Comparison of ENCODE assay signal across 1 cellular context in the genomic region with DNA sequence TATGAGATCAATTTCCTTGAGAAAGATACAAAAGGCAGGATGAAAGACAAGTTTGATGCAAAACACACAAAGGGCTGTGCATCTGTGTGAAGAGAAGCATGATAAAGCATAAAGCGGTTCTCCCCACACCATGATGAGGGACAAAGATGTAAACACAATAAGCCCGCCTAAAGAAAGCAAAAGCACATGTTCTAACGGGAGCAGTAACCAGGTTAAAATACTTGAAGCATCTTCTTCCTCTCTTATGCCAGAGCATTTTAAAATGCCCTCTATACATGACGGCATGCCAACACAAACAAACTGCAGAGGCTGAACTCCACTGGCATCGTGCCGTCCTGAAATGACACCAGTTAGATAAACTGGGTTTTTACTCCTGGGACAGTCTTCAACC.
A peak's percentile ranks its signal among the peaks of the same experiment; 100 is the strongest.
TF ChIP-seq lines count a peak whose summit lies in the region.

No MANE protein-coding gene starts in this region.

TF ChIP-seq in HEK293, 187 proteins besides CTCF, POLR2A, EP300 and RAD21 (continued from another document):
- TF ChIP-seq ZSCAN30 (tag by site-specific recombination; IDR thresholded peaks at IDR 0.05) (peak; percentile 53; the same call in 1 of the 2 replicates), ZNF670 (tag by site-specific recombination; IDR thresholded peaks at IDR 0.05; ENCODE audit: low read depth) (no peak), KLF16 (tag by site-specific recombination; IDR thresholded peaks at IDR 0.05) (no peak), ZNF585B (tag by site-specific recombination; IDR thresholded peaks at IDR 0.05) (no peak), ZNF843 (tag by site-specific recombination; IDR thresholded peaks at IDR 0.05) (peak; percentile 31; the same call in 1 of the 2 replicates), ZNF274 (IDR thresholded peaks at IDR 0.05; ENCODE audit: low read length) (no peak), ZNF274 (tag by site-specific recombination; IDR thresholded peaks at IDR 0.05; ENCODE audit: borderline replicate concordance) (no peak), PRDM6 (tag by site-specific recombination; IDR thresholded peaks at IDR 0.05) (peak; percentile 67), ZNF155 (tag by site-specific recombination; IDR thresholded peaks at IDR 0.05) (no peak), ZNF292 (tag by site-specific recombination; IDR thresholded peaks at IDR 0.05; ENCODE audit: borderline replicate concordance, low read depth) (no peak), ZFP3 (tag by site-specific recombination; IDR thresholded peaks at IDR 0.05; ENCODE audit: low read depth) (no peak), FEZF1 (tag by site-specific recombination; IDR thresholded peaks at IDR 0.05) (peak; percentile 74), ZNF19 (tag by site-specific recombination; IDR thresholded peaks at IDR 0.05; ENCODE audit: low read depth) (no peak), ZNF624 (tag by site-specific recombination; IDR thresholded peaks at IDR 0.05) (no peak), YY2 (tag by site-specific recombination; IDR thresholded peaks at IDR 0.05) (no peak), ZNF433 (tag by site-specific recombination; IDR thresholded peaks at IDR 0.05; ENCODE audit: low read depth) (no peak), HIC1 (tag by site-specific recombination; IDR thresholded peaks at IDR 0.05) (no peak), PRDM1 (tag by site-specific recombination; IDR thresholded peaks at IDR 0.05) (no peak), ZNF639 (tag by site-specific recombination; IDR thresholded peaks at IDR 0.05) (no peak), TRIM28 (IDR thresholded peaks at IDR 0.05; ENCODE audit: borderline replicate concordance, low read length) (no peak), ZNF600 (tag by site-specific recombination; IDR thresholded peaks at IDR 0.05) (peak; percentile 76), ZNF221 (tag by site-specific recombination; IDR thresholded peaks at IDR 0.05; ENCODE audit: borderline replicate concordance) (no peak)
- TF ChIP-seq, protein P1, sequence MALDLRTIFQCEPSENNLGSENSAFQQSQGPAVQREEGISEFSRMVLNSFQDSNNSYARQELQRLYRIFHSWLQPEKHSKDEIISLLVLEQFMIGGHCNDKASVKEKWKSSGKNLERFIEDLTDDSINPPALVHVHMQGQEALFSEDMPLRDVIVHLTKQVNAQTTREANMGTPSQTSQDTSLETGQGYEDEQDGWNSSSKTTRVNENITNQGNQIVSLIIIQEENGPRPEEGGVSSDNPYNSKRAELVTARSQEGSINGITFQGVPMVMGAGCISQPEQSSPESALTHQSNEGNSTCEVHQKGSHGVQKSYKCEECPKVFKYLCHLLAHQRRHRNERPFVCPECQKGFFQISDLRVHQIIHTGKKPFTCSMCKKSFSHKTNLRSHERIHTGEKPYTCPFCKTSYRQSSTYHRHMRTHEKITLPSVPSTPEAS (tag by site-specific recombination; IDR thresholded peaks at IDR 0.05) = no peak
- TF ChIP-seq, protein P2, sequence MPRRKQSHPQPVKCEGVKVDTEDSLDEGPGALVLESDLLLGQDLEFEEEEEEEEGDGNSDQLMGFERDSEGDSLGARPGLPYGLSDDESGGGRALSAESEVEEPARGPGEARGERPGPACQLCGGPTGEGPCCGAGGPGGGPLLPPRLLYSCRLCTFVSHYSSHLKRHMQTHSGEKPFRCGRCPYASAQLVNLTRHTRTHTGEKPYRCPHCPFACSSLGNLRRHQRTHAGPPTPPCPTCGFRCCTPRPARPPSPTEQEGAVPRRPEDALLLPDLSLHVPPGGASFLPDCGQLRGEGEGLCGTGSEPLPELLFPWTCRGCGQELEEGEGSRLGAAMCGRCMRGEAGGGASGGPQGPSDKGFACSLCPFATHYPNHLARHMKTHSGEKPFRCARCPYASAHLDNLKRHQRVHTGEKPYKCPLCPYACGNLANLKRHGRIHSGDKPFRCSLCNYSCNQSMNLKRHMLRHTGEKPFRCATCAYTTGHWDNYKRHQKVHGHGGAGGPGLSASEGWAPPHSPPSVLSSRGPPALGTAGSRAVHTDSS (tag by site-specific recombination; IDR thresholded peaks at IDR 0.05) = peak; percentile 64; the same call in 1 of the 2 replicates
